In the genomic region with DNA sequence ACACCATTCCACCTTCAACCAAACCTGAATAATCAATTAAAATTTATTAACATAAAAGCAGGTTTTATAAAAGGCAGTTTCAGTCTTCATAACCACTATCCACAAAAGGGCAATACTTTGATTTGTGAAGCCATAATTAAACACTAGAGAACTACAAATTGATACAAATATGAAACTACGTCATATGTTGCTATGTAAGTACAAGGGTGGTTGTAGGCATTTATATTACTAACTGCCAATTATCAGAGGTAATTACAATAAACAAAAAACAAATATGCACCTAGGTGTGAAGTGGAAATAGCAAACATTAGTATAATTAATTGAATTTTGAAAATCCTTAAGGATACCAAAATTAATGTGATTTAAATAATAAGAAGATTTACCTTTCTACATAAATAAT, we compare ENCODE assay signal across 8 cellular contexts.
"Had no signal": no experiment of that assay in that cellular context is flagged by ENCODE, and none has a peak within 500 bp of the region (broad histone marks: within the 10 kb centered on the region; RNA-seq: fewer than 3 reads in every experiment).

No MANE protein-coding gene starts in this region.

- H3K4me3 ChIP-seq: GM12878 had no signal

- ATAC-seq: GM12878 had no signal

- DNase-seq: GDM1, GF-D8 had no signal

- FAIRE-seq: G401.6, GM12878, GM12891, GM12892, GM18507, GM19239 had no signal
